18 cellular contexts compared by ENCODE assay signal in the genomic region with DNA sequence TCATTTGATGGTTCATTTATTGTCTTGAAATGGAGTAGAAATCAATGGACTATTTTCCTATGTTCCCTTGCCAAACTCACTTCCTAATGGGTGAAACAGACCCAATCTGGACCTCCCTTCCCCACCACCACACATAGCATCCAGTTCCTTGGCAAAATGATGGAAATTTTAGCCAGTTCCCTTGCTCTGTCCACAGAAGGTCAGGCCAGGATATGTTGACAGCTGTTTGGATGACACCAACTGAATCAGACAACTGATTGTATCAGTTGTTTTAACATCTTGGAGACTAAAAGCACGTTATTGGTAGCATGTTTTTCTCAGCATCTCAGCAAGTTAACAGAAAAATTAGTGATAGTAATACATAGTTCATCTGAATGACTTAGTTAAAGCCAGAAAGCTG.
"Had no signal": no experiment of that assay in that cellular context is flagged by ENCODE, and none has a peak within 500 bp of the region (broad histone marks: within the 10 kb centered on the region; RNA-seq: fewer than 3 reads in every experiment).

No MANE protein-coding gene starts in this region.

- H3K4me1 ChIP-seq: colonic mucosa, esophagus squamous epithelium, right atrium auricular region had no signal

- H3K4me3 Mint-ChIP-seq: naive thymus-derived CD4-positive, alpha-beta T cell; nephron progenitor cell; type B pancreatic cell had no signal

- H3K9me3 Mint-ChIP-seq: naive thymus-derived CD4-positive, alpha-beta T cell; nephron progenitor cell; type B pancreatic cell had no signal

- H3K27ac Mint-ChIP-seq: naive thymus-derived CD4-positive, alpha-beta T cell; nephron progenitor cell; type B pancreatic cell had no signal

- H3K27ac ChIP-seq: colonic mucosa, esophagus squamous epithelium, hepatocyte, neutrophil, right atrium auricular region had no signal

- H3K36me3 Mint-ChIP-seq: naive thymus-derived CD4-positive, alpha-beta T cell; type B pancreatic cell had no signal

- H3K79me2 ChIP-seq: hepatocyte had no signal

- H3K4me3 ChIP-seq: colonic mucosa, esophagus squamous epithelium, hepatocyte, right atrium auricular region, smooth muscle cell had no signal

- ATAC-seq: left colon; naive thymus-derived CD4-positive, alpha-beta T cell had no signal

- H3K36me3 ChIP-seq: colonic mucosa, esophagus squamous epithelium, neutrophil, right atrium auricular region had no signal

- H3K4me2 ChIP-seq: hepatocyte, smooth muscle cell had no signal

- H2AFZ ChIP-seq: hepatocyte had no signal

- H3K27me3 ChIP-seq: colonic mucosa, esophagus squamous epithelium, hepatocyte, neutrophil, right atrium auricular region had no signal

- FAIRE-seq: urothelium cell line had no signal

- DNase-seq: colonic mucosa; dermis blood vessel endothelial cell; esophagus squamous epithelium; foreskin melanocyte; head of caudate nucleus; left colon; mesendoderm; naive thymus-derived CD4-positive, alpha-beta T cell; nephron progenitor cell; posterior cingulate gyrus; stimulated activated CD4-positive, alpha-beta T cell treated with anti-CD3 and anti-CD28 coated beads, Interleukin-2, amount 100 ng/mL, for 48 hours; stimulated activated naive CD4-positive, alpha-beta T cell treated with Interleukin-2 at 50 U/mL for 16 hours had no signal

- H3K9me3 ChIP-seq: colonic mucosa, esophagus squamous epithelium, neutrophil, right atrium auricular region had no signal

- H3K4me1 Mint-ChIP-seq: naive thymus-derived CD4-positive, alpha-beta T cell; nephron progenitor cell had no signal
